Comparison of ENCODE assay signal across 9 cellular contexts in the genomic region with DNA sequence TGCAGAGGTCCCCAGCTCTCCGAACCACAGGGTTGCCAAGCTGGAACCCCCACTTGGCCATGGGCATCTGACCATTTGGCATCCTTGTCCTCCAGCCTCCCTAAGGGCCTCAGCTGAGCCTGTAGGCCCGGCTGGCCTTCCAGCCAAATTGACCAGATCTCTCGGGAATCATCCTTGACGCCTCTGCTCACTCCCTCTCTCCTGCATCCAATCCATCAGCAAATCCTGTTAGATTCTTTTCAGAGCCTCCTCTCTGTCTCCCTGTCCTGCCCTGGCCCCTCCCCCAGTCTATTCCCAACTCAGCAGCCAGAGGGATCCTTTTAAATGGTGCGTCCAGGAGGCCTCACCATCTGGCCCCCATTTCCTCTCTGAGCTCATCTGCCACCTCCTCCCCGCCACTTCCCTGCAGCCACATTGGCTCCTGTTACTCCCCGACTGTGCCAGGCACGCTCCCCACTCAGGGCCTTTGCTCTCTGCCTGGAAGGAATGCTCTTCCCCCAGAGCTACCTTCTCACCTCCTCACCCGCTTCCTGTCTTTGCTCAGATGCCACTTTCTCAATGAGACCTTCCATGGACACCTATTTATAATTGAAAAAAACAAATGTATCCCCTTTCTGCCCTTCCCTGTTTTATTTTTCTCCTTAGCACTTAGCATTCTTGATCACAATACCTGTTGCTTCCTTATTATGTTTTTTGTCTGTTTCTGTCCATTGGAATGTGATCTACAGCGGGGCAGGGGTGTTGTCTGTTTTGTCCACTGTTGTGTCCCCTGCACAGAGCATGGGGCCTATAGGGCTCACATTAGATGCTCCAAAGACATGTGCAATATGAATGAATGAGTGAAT.
DNase-seq lines count a peak whose midpoint lies in the region; ATAC-seq, FAIRE-seq and TF ChIP-seq lines count a peak whose summit lies in the region.
"Had no signal": no experiment of that assay in that cellular context is flagged by ENCODE, and none has a peak within 500 bp of the region (broad histone marks: within the 10 kb centered on the region; RNA-seq: fewer than 3 reads in every experiment).

No MANE protein-coding gene starts in this region.

- no peak for FAIRE-seq in H54 (lab: Jason Lieb, UNC)

- H3F3A ChIP-seq in GM23338 (replicated peaks; ENCODE audit: low read depth), result no peaks in the 10 kb centered on the region; the same call in 1 of the 2 replicates

- H3K9me3 Mint-ChIP-seq in GM23338 (no peaks in the 10 kb centered on the region; the same call in 2 of the 3 replicates), immature natural killer cell (no peaks in the 10 kb centered on the region)

- peak overlapping the region; percentile 27; the same call in 1 of the 2 replicates for H3K4me2 ChIP-seq in GM23338

- H3K4me1 Mint-ChIP-seq in GM23338, result peaks cover 19% of the 10 kb centered on the region
- no peaks in the 10 kb centered on the region for H3K4me1 Mint-ChIP-seq in immature natural killer cell

- no peak for TF ChIP-seq POLR2A in H54 (IDR thresholded peaks at IDR 0.05; ENCODE audit: low read depth, low read length)

- H3K4me1 ChIP-seq in GM23338 (ENCODE audit: insufficient read depth), result peaks cover 7% of the 10 kb centered on the region

- H3K36me3 ChIP-seq in GM23338 (ENCODE audit: insufficient read depth), result no peaks in the 10 kb centered on the region
- H3K36me3 ChIP-seq: spleen had no signal

- DNase-seq in COLO668 (lab: John Stamatoyannopoulos, UW; ENCODE audit: unreplicated experiment) (peak; percentile 71), GM23338 (ENCODE audit: low spot score) (peak; percentile 84), NCI-H82 (lab: John Stamatoyannopoulos, UW) (peak; percentile 99), iPS-NIHi11 (ENCODE audit: low spot score) (peak; percentile 62), superior temporal gyrus (ENCODE audit: extremely low spot score) (no peak), H54 (ENCODE audit: insufficient read length, low spot score) (no peak), immature natural killer cell (no peak)
- DNase-seq: activated naive CD4-positive, alpha-beta T cell; spleen had no signal

- no peak; a peak in 1 of 4 replicates for TF ChIP-seq CTCF in GM23338 (conservative IDR thresholded peaks at IDR 0.05; ENCODE audit: low read depth in 2 of 2)

- H3K9me2 ChIP-seq in GM23338 (ENCODE audit: insufficient read depth), result no peaks in the 10 kb centered on the region

- H4K20me1 ChIP-seq in GM23338 (replicated peaks; ENCODE audit: insufficient read depth), result no peaks in the 10 kb centered on the region

- H3K27ac Mint-ChIP-seq in GM23338 (peak overlapping the region; percentile 41; the same call in 1 of the 2 replicates), immature natural killer cell (peak overlapping the region in 1 of 6 donors; percentile 55)

- H3K27me3 ChIP-seq in GM23338 (ENCODE audit: insufficient read depth), result no peaks in the 10 kb centered on the region

- H3K4me3 Mint-ChIP-seq in GM23338, result peak overlapping the region; percentile 43
- no peak overlapping the region for H3K4me3 Mint-ChIP-seq in immature natural killer cell

- H3K79me2 ChIP-seq in GM23338 (replicated peaks; ENCODE audit: insufficient read depth), result no peaks in the 10 kb centered on the region

- H3K36me3 Mint-ChIP-seq in GM23338 (ENCODE audit: low read depth) (no peaks in the 10 kb centered on the region), immature natural killer cell (no peaks in the 10 kb centered on the region)

- ATAC-seq in GM23338, result peak; percentile 84

- peak overlapping the region; percentile 2; the same call in 1 of the 2 replicates for H2AFZ ChIP-seq in GM23338

- no peak overlapping the region for H3K4me3 ChIP-seq in GM23338
- H3K4me3 ChIP-seq: spleen had no signal

- H3K27me3 Mint-ChIP-seq in GM23338 (ENCODE audit: insufficient read depth, low read depth, poor library complexity) (peaks cover 27% of the 10 kb centered on the region), immature natural killer cell (ENCODE audit: low read depth in 3 of 3) (peaks cover 0 to 6% (median 2%) of the 10 kb centered on the region in 3 donors)

- H3K27ac ChIP-seq in GM23338 (ENCODE audit: low read depth), result no peak overlapping the region
- H3K27ac ChIP-seq: spleen had no signal

TF ChIP-seq in GM23338, 12 proteins besides CTCF, POLR2A, EP300 and RAD21:
- TF ChIP-seq, protein P1, sequence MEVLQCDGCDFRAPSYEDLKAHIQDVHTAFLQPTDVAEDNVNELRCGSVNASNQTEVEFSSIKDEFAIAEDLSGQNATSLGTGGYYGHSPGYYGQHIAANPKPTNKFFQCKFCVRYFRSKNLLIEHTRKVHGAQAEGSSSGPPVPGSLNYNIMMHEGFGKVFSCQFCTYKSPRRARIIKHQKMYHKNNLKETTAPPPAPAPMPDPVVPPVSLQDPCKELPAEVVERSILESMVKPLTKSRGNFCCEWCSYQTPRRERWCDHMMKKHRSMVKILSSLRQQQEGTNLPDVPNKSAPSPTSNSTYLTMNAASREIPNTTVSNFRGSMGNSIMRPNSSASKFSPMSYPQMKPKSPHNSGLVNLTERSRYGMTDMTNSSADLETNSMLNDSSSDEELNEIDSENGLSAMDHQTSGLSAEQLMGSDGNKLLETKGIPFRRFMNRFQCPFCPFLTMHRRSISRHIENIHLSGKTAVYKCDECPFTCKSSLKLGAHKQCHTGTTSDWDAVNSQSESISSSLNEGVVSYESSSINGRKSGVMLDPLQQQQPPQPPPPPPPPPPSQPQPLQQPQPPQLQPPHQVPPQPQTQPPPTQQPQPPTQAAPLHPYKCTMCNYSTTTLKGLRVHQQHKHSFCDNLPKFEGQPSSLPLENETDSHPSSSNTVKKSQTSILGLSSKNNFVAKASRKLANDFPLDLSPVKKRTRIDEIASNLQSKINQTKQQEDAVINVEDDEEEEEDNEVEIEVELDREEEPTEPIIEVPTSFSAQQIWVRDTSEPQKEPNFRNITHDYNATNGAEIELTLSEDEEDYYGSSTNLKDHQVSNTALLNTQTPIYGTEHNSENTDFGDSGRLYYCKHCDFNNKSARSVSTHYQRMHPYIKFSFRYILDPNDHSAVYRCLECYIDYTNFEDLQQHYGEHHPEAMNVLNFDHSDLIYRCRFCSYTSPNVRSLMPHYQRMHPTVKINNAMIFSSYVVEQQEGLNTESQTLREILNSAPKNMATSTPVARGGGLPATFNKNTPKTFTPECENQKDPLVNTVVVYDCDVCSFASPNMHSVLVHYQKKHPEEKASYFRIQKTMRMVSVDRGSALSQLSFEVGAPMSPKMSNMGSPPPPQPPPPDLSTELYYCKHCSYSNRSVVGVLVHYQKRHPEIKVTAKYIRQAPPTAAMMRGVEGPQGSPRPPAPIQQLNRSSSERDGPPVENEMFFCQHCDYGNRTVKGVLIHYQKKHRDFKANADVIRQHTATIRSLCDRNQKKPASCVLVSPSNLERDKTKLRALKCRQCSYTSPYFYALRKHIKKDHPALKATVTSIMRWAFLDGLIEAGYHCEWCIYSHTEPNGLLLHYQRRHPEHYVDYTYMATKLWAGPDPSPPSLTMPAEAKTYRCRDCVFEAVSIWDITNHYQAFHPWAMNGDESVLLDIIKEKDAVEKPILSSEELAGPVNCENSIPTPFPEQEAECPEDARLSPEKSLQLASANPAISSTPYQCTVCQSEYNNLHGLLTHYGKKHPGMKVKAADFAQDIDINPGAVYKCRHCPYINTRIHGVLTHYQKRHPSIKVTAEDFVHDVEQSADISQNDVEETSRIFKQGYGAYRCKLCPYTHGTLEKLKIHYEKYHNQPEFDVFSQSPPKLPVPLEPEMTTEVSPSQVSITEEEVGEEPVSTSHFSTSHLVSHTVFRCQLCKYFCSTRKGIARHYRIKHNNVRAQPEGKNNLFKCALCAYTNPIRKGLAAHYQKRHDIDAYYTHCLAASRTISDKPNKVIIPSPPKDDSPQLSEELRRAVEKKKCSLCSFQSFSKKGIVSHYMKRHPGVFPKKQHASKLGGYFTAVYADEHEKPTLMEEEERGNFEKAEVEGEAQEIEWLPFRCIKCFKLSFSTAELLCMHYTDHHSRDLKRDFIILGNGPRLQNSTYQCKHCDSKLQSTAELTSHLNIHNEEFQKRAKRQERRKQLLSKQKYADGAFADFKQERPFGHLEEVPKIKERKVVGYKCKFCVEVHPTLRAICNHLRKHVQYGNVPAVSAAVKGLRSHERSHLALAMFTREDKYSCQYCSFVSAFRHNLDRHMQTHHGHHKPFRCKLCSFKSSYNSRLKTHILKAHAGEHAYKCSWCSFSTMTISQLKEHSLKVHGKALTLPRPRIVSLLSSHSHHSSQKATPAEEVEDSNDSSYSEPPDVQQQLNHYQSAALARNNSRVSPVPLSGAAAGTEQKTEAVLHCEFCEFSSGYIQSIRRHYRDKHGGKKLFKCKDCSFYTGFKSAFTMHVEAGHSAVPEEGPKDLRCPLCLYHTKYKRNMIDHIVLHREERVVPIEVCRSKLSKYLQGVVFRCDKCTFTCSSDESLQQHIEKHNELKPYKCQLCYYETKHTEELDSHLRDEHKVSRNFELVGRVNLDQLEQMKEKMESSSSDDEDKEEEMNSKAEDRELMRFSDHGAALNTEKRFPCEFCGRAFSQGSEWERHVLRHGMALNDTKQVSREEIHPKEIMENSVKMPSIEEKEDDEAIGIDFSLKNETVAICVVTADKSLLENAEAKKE (CRISPR knock-in tag; IDR thresholded peaks at IDR 0.05), result no peak
- no peak for TF ChIP-seq EZH2phosphoT487 (IDR thresholded peaks at IDR 0.05; ENCODE audit: unreplicated experiment)
TF ChIP-seq in GM23338: peak in this region for 0.

Comparison
In these comparisons a context has a peak if more than half of its experiments do, and no peak if none do; other contexts are left out.
1. DNase-seq: peak in COLO668 (single experiment), GM23338 (single experiment), NCI-H82 (single experiment) and iPS-NIHi11 (single experiment); none in superior temporal gyrus (single experiment), H54 (single experiment) and immature natural killer cell (0 of 3).